11 cellular contexts compared by ENCODE assay signal in genomic region chr1:24925963-24926362, GRCh38. TPM values are rescaled to one million over a fixed set of nuclear protein-coding genes. Genes with fewer than 3 reads are reported as not detected.
DNase-seq lines count a peak whose midpoint lies in the region; ATAC-seq, FAIRE-seq and TF ChIP-seq lines count a peak whose summit lies in the region.
"Had no signal": no experiment of that assay in that cellular context is flagged by ENCODE, and none has a peak within 500 bp of the region (broad histone marks: within the 10 kb centered on the region; RNA-seq: fewer than 3 reads in every experiment).

No MANE protein-coding gene starts in this region.

- H3K27ac ChIP-seq in Karpas-422 (ENCODE audit: low read length) (peak overlapping the region; percentile 23; the same call in 1 of the 2 replicates), K562 (ENCODE audit: extremely low read depth, low read depth, low read length) (no peak overlapping the region), osteoblast (ENCODE audit: low read depth, low read length) (no peak overlapping the region)
- H3K27ac ChIP-seq: parathyroid adenoma had no signal

- no peaks in the 10 kb centered on the region for H3K9me2 ChIP-seq in Karpas-422 (replicated peaks; ENCODE audit: insufficient read depth, low read length)

- H3K9me3 Mint-ChIP-seq in activated CD4-positive, alpha-beta T cell treated with anti-CD3 and anti-CD28 coated beads, Interleukin-2, amount 10 ng/mL, durations not matched to agents 7 days and 5 days = no peaks in the 10 kb centered on the region

- in situ Hi-C loops in K562 (cut with MboI) = no loop called here

- H3K4me3 Mint-ChIP-seq in activated CD4-positive, alpha-beta T cell treated with anti-CD3 and anti-CD28 coated beads, Interleukin-2, amount 10 ng/mL, durations not matched to agents 7 days and 5 days = peak overlapping the region; percentile 94

- H3K79me2 ChIP-seq in Karpas-422 (ENCODE audit: low read length) = peaks cover 76% of the 10 kb centered on the region
- H3K79me2 ChIP-seq in K562 (ENCODE audit: control insufficient read depth, insufficient read depth, low read length) = no peaks in the 10 kb centered on the region
- no peaks in the 10 kb centered on the region for H3K79me2 ChIP-seq in osteoblast (ENCODE audit: insufficient read depth, low read length)
- H3K79me2 ChIP-seq: parathyroid adenoma had no signal

- H4K20me1 ChIP-seq in Karpas-422 (ENCODE audit: insufficient read depth, low read depth, low read length) (peaks cover 8% of the 10 kb centered on the region; the same call in 1 of the 2 replicates), K562 (replicated peaks; ENCODE audit: control insufficient read depth, insufficient read depth, low read length) (no peaks in the 10 kb centered on the region; the same call in 1 of the 2 replicates), osteoblast (ENCODE audit: insufficient read depth, low read length) (no peaks in the 10 kb centered on the region)

- POLR2A ChIA-PET in activated CD4-positive, alpha-beta T cell treated with anti-CD3 and anti-CD28 coated beads, Interleukin-2, amount 10 ng/mL, durations not matched to agents 7 days and 5 days (lab: Charles Lee) = interaction anchor here (0.6 kb wide), 2 partner anchors 64 to 222 kb away, joined by 3 to 5 read pairs; no protein-coding TSS in a partner anchor
- POLR2A ChIA-PET in K562 (lab: Yijun Ruan, JAX) = interaction anchor here (0.6 to 1.5 kb wide), 6 partner anchors 10 to 492 kb away, joined by 3 to 4 read pairs (median 3); no protein-coding TSS in a partner anchor

- ATAC-seq in K562 = no peak
- ATAC-seq: heart right ventricle had no signal

- H3K27me3 Mint-ChIP-seq in activated CD4-positive, alpha-beta T cell treated with anti-CD3 and anti-CD28 coated beads, Interleukin-2, amount 10 ng/mL, durations not matched to agents 7 days and 5 days = no peaks in the 10 kb centered on the region

- peaks cover 67% of the 10 kb centered on the region for H3K4me1 Mint-ChIP-seq in activated CD4-positive, alpha-beta T cell treated with anti-CD3 and anti-CD28 coated beads, Interleukin-2, amount 10 ng/mL, durations not matched to agents 7 days and 5 days

- peaks cover 22% of the 10 kb centered on the region; the same call in 1 of the 2 replicates for H3K36me3 ChIP-seq in Karpas-422 (ENCODE audit: insufficient read depth, low read length)
- H3K36me3 ChIP-seq in K562 (ENCODE audit: control insufficient read depth, insufficient read depth, low read length) = no peaks in the 10 kb centered on the region
- H3K36me3 ChIP-seq in osteoblast (ENCODE audit: insufficient read depth, low read length) = no peaks in the 10 kb centered on the region
- H3K36me3 ChIP-seq: heart right ventricle had no signal

- BruUV-seq in K562 (replicated peaks; lab: Mats Ljungman, UMichigan) = no TSS peak

- intact Hi-C loops in K562 (cut with micrococcal nuclease) = no loop called here

- peak overlapping the region; percentile 85 for H3K27ac Mint-ChIP-seq in activated CD4-positive, alpha-beta T cell treated with anti-CD3 and anti-CD28 coated beads, Interleukin-2, amount 10 ng/mL, durations not matched to agents 7 days and 5 days

- TF ChIP-seq RAD21 in K562 (CRISPR knock-in tag; conservative IDR thresholded peaks at IDR 0.05 in 1 of 2, IDR thresholded peaks at IDR 0.05 in 1 of 2) = no peak

- H3K9me3 ChIP-seq in Karpas-422 (ENCODE audit: low read length) = no peaks in the 10 kb centered on the region
- no peaks in the 10 kb centered on the region for H3K9me3 ChIP-seq in K562 (replicated peaks; ENCODE audit: control insufficient read depth, insufficient read depth, low read depth, low read length)
- H3K9me3 ChIP-seq in osteoblast (ENCODE audit: low read depth, low read length) = no peaks in the 10 kb centered on the region
- H3K9me3 ChIP-seq: heart right ventricle had no signal

- no peak for DNase-seq in activated CD4-positive, alpha-beta T cell treated with anti-CD3 and anti-CD28 coated beads, Interleukin-2, amount 10 ng/mL, durations not matched to agents 7 days and 5 days
- no peak for DNase-seq in activated CD4-positive, alpha-beta T cell treated with anti-CD3 and anti-CD28 coated beads for 4 hours
- DNase-seq in Karpas-422 (no peak), K562 (ENCODE audit: extremely low read depth in 1 of 4, low spot score in 3 of 4) (no peak), osteoblast (ENCODE audit: insufficient read length, low spot score, missing footprints) (peak; percentile 84), nucleus accumbens (lab: John Stamatoyannopoulos, UW) (no peak), SW480 (ENCODE audit: low spot score) (no peak), iPS-NIHi7 (ENCODE audit: extremely low spot score) (no peak)
- DNase-seq: heart right ventricle, NCI-H510A had no signal

- H3K4me1 ChIP-seq in Karpas-422 (ENCODE audit: low read length) (peaks cover 56% of the 10 kb centered on the region), K562 (replicated peaks in 1 of 2; ENCODE audit: control insufficient read depth in 2 of 2, insufficient read depth in 2 of 2, low read length in 2 of 2) (peaks cover 0 to 21% of the 10 kb centered on the region in 2 experiments; a peak in 2 of 5 replicates), osteoblast (ENCODE audit: insufficient read depth, low read length) (no peaks in the 10 kb centered on the region)
- H3K4me1 ChIP-seq: parathyroid adenoma had no signal

- H2AFZ ChIP-seq in Karpas-422 (ENCODE audit: low read length) (no peak overlapping the region), K562 (ENCODE audit: low read depth, low read length) (no peak overlapping the region), osteoblast (ENCODE audit: low read length) (no peak overlapping the region)
- H2AFZ ChIP-seq: parathyroid adenoma had no signal

- TF ChIP-seq CTCF in K562 (IDR thresholded peaks at IDR 0.05 in 2 of 3, conservative IDR thresholded peaks at IDR 0.05 in 1 of 3; ENCODE audit: insufficient read depth in 2 of 3, low read depth in 1 of 3, low read length in 3 of 3) = no peak
- no peak for TF ChIP-seq CTCF in osteoblast (IDR thresholded peaks at IDR 0.05; ENCODE audit: extremely low read depth, low read depth, low read length)

- CTCF ChIA-PET in activated CD4-positive, alpha-beta T cell treated with anti-CD3 and anti-CD28 coated beads, Interleukin-2, amount 10 ng/mL, durations not matched to agents 7 days and 5 days (lab: Charles Lee) = interaction anchor here (0.8 to 9.2 kb wide), 5 partner anchors 21 to 174 kb away, joined by 3 to 51 read pairs (median 8); no protein-coding TSS in a partner anchor
- CTCF ChIA-PET in K562 (lab: Yijun Ruan, JAX; ENCODE audit: low intra/inter-chr PET ratio) = no interaction called here

- no peak overlapping the region for H3K4me3 ChIP-seq in Karpas-422 (ENCODE audit: low read length)
- no peak overlapping the region for H3K4me3 ChIP-seq in K562
- H3K4me3 ChIP-seq in osteoblast (ENCODE audit: insufficient read depth, low read length) = no peak overlapping the region

- TF ChIP-seq EP300 in K562 (IDR thresholded peaks at IDR 0.05; ENCODE audit: low read length) = no peak

- 0% methylated on average over 9 of the region's 10 CpGs for WGBS in K562 (ENCODE audit: insufficient coverage, low coverage, missing lambda C conversion rate)

- H3K9ac ChIP-seq in Karpas-422 (ENCODE audit: low read length) (0 out of 2 replicates have a peak overlapping the region, but pooled peaks have one; percentile 31), K562 (ENCODE audit: insufficient read depth in 1 of 2, low read depth in 2 of 2, low read length in 2 of 2) (no peak overlapping the region)
- H3K9ac ChIP-seq: parathyroid adenoma had no signal

- H3K4me2 ChIP-seq in Karpas-422 (ENCODE audit: low read depth, low read length, poor library complexity, severe bottlenecking) (peak overlapping the region; percentile 70), K562 (ENCODE audit: insufficient read depth, low read length) (no peak overlapping the region), osteoblast (ENCODE audit: insufficient read depth, low read length) (no peak overlapping the region)

- peak; percentile 70 for FAIRE-seq in K562 (lab: Jason Lieb, UNC)

- H3K9me1 ChIP-seq in K562 (ENCODE audit: control insufficient read depth, insufficient read depth, low read length) = no peaks in the 10 kb centered on the region

- H3K27me3 ChIP-seq in Karpas-422 (ENCODE audit: low read length) (no peaks in the 10 kb centered on the region), K562 (ENCODE audit: control insufficient read depth in 2 of 2, insufficient read depth in 2 of 2, low read length in 2 of 2) (peaks cover 70 to 88% of the 10 kb centered on the region in 2 experiments), osteoblast (ENCODE audit: insufficient read depth, low read length) (no peaks in the 10 kb centered on the region)

- peaks cover 77% of the 10 kb centered on the region for H3K36me3 Mint-ChIP-seq in activated CD4-positive, alpha-beta T cell treated with anti-CD3 and anti-CD28 coated beads, Interleukin-2, amount 10 ng/mL, durations not matched to agents 7 days and 5 days (ENCODE audit: low read depth)

- TF ChIP-seq POLR2A in K562 (conservative IDR thresholded peaks at IDR 0.05) = no peak

TF ChIP-seq in K562, 482 proteins besides CTCF, POLR2A, EP300 and RAD21 (continues in another document):
- TF ChIP-seq ZNF766 (CRISPR knock-in tag; conservative IDR thresholded peaks at IDR 0.05) (no peak), ZNF583 (CRISPR knock-in tag; IDR thresholded peaks at IDR 0.05) (no peak)

RNA-seq across cellular contexts. Expression of gene RUNX3, which starts 4.1 kb away (rescaled TPM):
- total RNA-seq in activated CD4-positive, alpha-beta T cell treated with anti-CD3 and anti-CD28 coated beads, Interleukin-2, amount 10 ng/mL, durations not matched to agents 7 days and 5 days = 100 to 1,000 TPM; 108 to 125 TPM
- 35.2 and 36.6 TPM in 2 replicates for total RNA-seq in Karpas-422 (2014; rRNA removed; shearing (Covaris generic); ENCODE audit: low replicate concordance)
- 0.21 TPM in 1 of 2 replicates, not detected in the other for total RNA-seq in K562 (2011; cell fraction: chromatin; rRNA removed; ENCODE audit: low replicate concordance)
- 0.13 TPM in 1 of 2 replicates, not detected in the other for total RNA-seq in K562 (2011; cell fraction: nucleolus; rRNA removed)
- total RNA-seq in K562 (2011; cell fraction: nucleoplasm; rRNA removed) = not detected in 2 replicates
- 0.09 and 0.16 TPM in 2 replicates for total RNA-seq in K562 (2014; rRNA removed)
- 0.03 and 0.04 TPM in 2 replicates for total RNA-seq in K562 (2014; rRNA removed; fragmentation: Illumina TruSeq; extraction: Trizol)
- 0.11 and 0.22 TPM in 2 replicates for total RNA-seq in K562 (2015; rRNA removed; fragmentation: Illumina TruSeq; extraction: Trizol)
- total RNA-seq in K562 (2021) = 0.64 and 1.1 TPM in 2 replicates
- 0.03 TPM in 2 replicates for polyA plus RNA-seq in K562 (2011; rRNA removed)
- polyA plus RNA-seq in K562 (2011; cell fraction: cytosol; rRNA removed) = 0.03 TPM in 1 of 2 replicates, not detected in the other
- 0.18 TPM in 1 of 2 replicates, not detected in the other for polyA plus RNA-seq in K562 (2011; cell fraction: nucleus; rRNA removed)
- polyA plus RNA-seq in K562 (2012) = 0.36 and 0.46 TPM in 2 replicates
- polyA plus RNA-seq in K562 (2014; fragmentation: Illumina TruSeq; extraction: Trizol) = 0.19 and 0.39 TPM in 2 replicates
- polyA plus RNA-seq in K562 (2014; fragmentation: Nextera tagmentation; extraction: Ambion mirVana) = under 1 TPM; 0.01 to 0.04 TPM
- polyA plus RNA-seq in K562 (2014; rRNA removed) = 0.29 and 0.62 TPM in 2 replicates
- not detected in 2 replicates for polyA minus RNA-seq in K562 (2011; rRNA and poly(A)+ RNA removed)
- polyA minus RNA-seq in K562 (2011; cell fraction: cytosol; rRNA and poly(A)+ RNA removed) = not detected in 2 replicates
- polyA minus RNA-seq in K562 (2011; cell fraction: nucleus; rRNA and poly(A)+ RNA removed) = not detected in 2 replicates
- total RNA-seq in osteoblast = 1.8 and 3.6 TPM in 2 replicates
